9 cellular contexts compared by ENCODE assay signal in the genomic region with DNA sequence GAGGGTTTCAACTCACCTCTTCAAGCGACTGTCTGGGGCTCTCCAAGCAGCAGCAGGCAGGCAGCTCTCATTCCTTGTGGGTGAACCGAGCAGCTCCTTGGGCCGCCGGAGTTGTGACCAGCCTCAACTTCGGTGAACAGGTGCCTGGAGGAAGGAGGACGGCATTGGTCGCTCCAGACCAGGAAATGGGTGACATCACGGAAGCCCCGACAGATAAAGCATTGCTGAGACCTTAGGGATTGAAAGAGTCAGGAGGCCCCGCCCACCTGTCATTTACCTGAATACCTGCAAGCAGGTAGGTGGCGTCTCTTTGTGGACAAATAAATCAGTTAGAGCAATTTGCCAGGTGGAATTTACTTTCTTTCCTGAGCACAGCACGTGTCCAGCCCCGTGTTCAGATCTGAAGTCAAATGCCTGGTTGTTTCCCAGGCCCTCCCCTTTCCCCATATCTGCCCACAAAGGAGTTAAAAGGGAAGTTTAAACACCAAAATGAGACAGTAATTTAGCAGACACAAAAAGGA. TPM values are rescaled to one million over a fixed set of nuclear protein-coding genes. Genes with fewer than 3 reads are reported as not detected.
DNase-seq lines count a peak whose midpoint lies in the region; ATAC-seq, FAIRE-seq and TF ChIP-seq lines count a peak whose summit lies in the region.
"Had no signal": no experiment of that assay in that cellular context is flagged by ENCODE, and none has a peak within 500 bp of the region (broad histone marks: within the 10 kb centered on the region; RNA-seq: fewer than 3 reads in every experiment).

A gene (minus strand): TSS at position 115 of the 521 bp plus-strand sequence. CDS start 17,484 bp downstream, outside the sequence.

- no peaks in the 10 kb centered on the region for H3K36me3 ChIP-seq in endothelial cell of umbilical vein (ENCODE audit: control insufficient read depth in 2 of 2, extremely low read depth in 1 of 2, insufficient read depth in 2 of 2, low read length in 2 of 2)
- H3K36me3 ChIP-seq in OCI-LY7 (ENCODE audit: insufficient read depth, low read length), result no peaks in the 10 kb centered on the region

- BruUV-seq in endothelial cell of umbilical vein (replicated peaks; lab: Mats Ljungman, UMichigan) (no TSS peak), OCI-LY7 (replicated peaks; lab: Mats Ljungman, UMichigan) (no TSS peak)

- peak within 1 kb of the TSS; percentile 74 to 79 (median 78) for H3K4me3 Mint-ChIP-seq in nephron

- H3K79me2 ChIP-seq in endothelial cell of umbilical vein (ENCODE audit: control insufficient read depth, insufficient read depth, low read length) (no peaks in the 10 kb centered on the region), OCI-LY7 (ENCODE audit: insufficient read depth, low read depth, low read length) (no peaks in the 10 kb centered on the region)

- H3K4me1 Mint-ChIP-seq in nephron, result peaks cover 59% of the 10 kb centered on the region

- H3K4me2 ChIP-seq in endothelial cell of umbilical vein (ENCODE audit: insufficient read depth, low read length), result peak within 1 kb of the TSS; percentile 73
- H3K4me2 ChIP-seq in OCI-LY7 (ENCODE audit: low read length), result no peak within 1 kb of the TSS

- dilution Hi-C loops in endothelial cell of umbilical vein (cut with MboI; ENCODE audit: extremely low pct_ligation_motif_present, low sequenced_read_pairs), result no loop called here

- H3K27me3 Mint-ChIP-seq in nephron (ENCODE audit: low read depth), result no peaks in the 10 kb centered on the region

- H3K27me3 ChIP-seq in endothelial cell of umbilical vein (ENCODE audit: control insufficient read depth in 2 of 2, insufficient read depth in 2 of 2, low read length in 2 of 2), result no peaks in the 10 kb centered on the region

- no peaks in the 10 kb centered on the region for H3K36me3 Mint-ChIP-seq in nephron (ENCODE audit: low read depth)

- H3K9me3 ChIP-seq in endothelial cell of umbilical vein (replicated peaks; ENCODE audit: control insufficient read depth, insufficient read depth, low read length) (no peaks in the 10 kb centered on the region), OCI-LY7 (ENCODE audit: low read length) (no peaks in the 10 kb centered on the region)

- no peaks in the 10 kb centered on the region for H3K9me1 ChIP-seq in endothelial cell of umbilical vein (replicated peaks; ENCODE audit: control insufficient read depth, extremely low read depth, insufficient read depth, low read length)

- FAIRE-seq in endothelial cell of umbilical vein (lab: Jason Lieb, UNC) (no peak), D721Med (lab: Jason Lieb, UNC) (no peak)

- H3K9me3 Mint-ChIP-seq in nephron, result no peaks in the 10 kb centered on the region

- CTCF ChIA-PET in endothelial cell of umbilical vein (lab: Charles Lee), result interaction anchor here (1.5 to 1.7 kb wide), 2 partner anchors 10 to 17 kb away, joined by 5 read pairs; no protein-coding TSS in a partner anchor
- CTCF ChIA-PET in OCI-LY7 (lab: Charles Lee; ENCODE audit: unreplicated experiment), result no interaction called here

- H3K4me1 ChIP-seq in endothelial cell of umbilical vein (ENCODE audit: control insufficient read depth, extremely low read depth, insufficient read depth, low read length) (peaks cover 9% of the 10 kb centered on the region), OCI-LY7 (ENCODE audit: insufficient read depth, low read length, poor library complexity, severe bottlenecking) (no peaks in the 10 kb centered on the region)

- H3K9me2 ChIP-seq in OCI-LY7 (ENCODE audit: insufficient read depth, low read length), result no peaks in the 10 kb centered on the region

- peak within 1 kb of the TSS; percentile 29 for H2AFZ ChIP-seq in endothelial cell of umbilical vein (ENCODE audit: low read depth, low read length)
- no peak within 1 kb of the TSS for H2AFZ ChIP-seq in OCI-LY7 (ENCODE audit: low read length)

- H3K9ac ChIP-seq in endothelial cell of umbilical vein (replicated peaks; ENCODE audit: extremely low read depth, insufficient read depth, low read length), result no peak within 1 kb of the TSS

- ATAC-seq in GM21717 (IDR thresholded peaks at IDR 0.05; ENCODE audit: unreplicated experiment), result no peak

- POLR2A ChIA-PET in endothelial cell of umbilical vein (lab: Charles Lee), result no interaction called here
- POLR2A ChIA-PET in OCI-LY7 (lab: Charles Lee), result no interaction called here

- H3K27ac Mint-ChIP-seq in nephron, result peak within 1 kb of the TSS; percentile 91 to 96 (median 95)

- H3K27ac ChIP-seq in endothelial cell of umbilical vein (ENCODE audit: insufficient read depth, low read depth, low read length) (peak within 1 kb of the TSS; percentile 44), OCI-LY7 (ENCODE audit: low read depth, low read length, poor library complexity, severe bottlenecking) (no peak within 1 kb of the TSS)

- DNase-seq in GM12864 (ENCODE audit: low read depth) (no peak), NCI-H2081 (lab: John Stamatoyannopoulos, UW) (peak; percentile 77 to 85), endothelial cell of umbilical vein (ENCODE audit: low read depth, low spot score) (no peak), epidermal melanocyte (ENCODE audit: insufficient read length, low spot score) (no peak), OCI-LY7 (ENCODE audit: low spot score) (no peak), D721Med (ENCODE audit: insufficient read length, low spot score) (no peak)

- no peaks in the 10 kb centered on the region for H4K20me1 ChIP-seq in endothelial cell of umbilical vein (replicated peaks; ENCODE audit: control insufficient read depth, extremely low read depth, insufficient read depth, low read length)
- no peaks in the 10 kb centered on the region for H4K20me1 ChIP-seq in OCI-LY7 (ENCODE audit: insufficient read depth, low read length)

- intact Hi-C loops in endothelial cell of umbilical vein (cut with micrococcal nuclease) (no loop called here), OCI-LY7 (cut with micrococcal nuclease; ENCODE audit: unreplicated experiment) (no loop called here)

- TF ChIP-seq POLR2A in endothelial cell of umbilical vein (IDR thresholded peaks at IDR 0.05; ENCODE audit: low read depth, low read length), result no peak

- no peak for TF ChIP-seq CTCF in GM12864 (IDR thresholded peaks at IDR 0.05; ENCODE audit: low read depth, low read length, missing control alignments)
- TF ChIP-seq CTCF in endothelial cell of umbilical vein (IDR thresholded peaks at IDR 0.05; ENCODE audit: extremely low read depth in 1 of 2, insufficient read depth in 1 of 2, low read depth in 1 of 2, low read length in 2 of 2), result no peak
- TF ChIP-seq CTCF in nephron (IDR thresholded peaks at IDR 0.05; ENCODE audit: unreplicated experiment in 3 of 3), result no peak
- no peak for TF ChIP-seq CTCF in OCI-LY7 (conservative IDR thresholded peaks at IDR 0.05; ENCODE audit: low read length)
- TF ChIP-seq CTCF in D721Med (IDR thresholded peaks at IDR 0.05; ENCODE audit: insufficient read depth, missing control alignments), result no peak

- peak within 1 kb of the TSS; percentile 8; the same call in 1 of the 2 replicates for H3K4me3 ChIP-seq in GM12864 (ENCODE audit: low read depth, low read length)
- no peak within 1 kb of the TSS for H3K4me3 ChIP-seq in endothelial cell of umbilical vein (replicated peaks in 1 of 3; ENCODE audit: insufficient read depth in 1 of 3, low read depth in 1 of 3, low read length in 3 of 3)
- H3K4me3 ChIP-seq in OCI-LY7 (ENCODE audit: low read depth, low read length, poor library complexity, severe bottlenecking), result no peak within 1 kb of the TSS

TF ChIP-seq in endothelial cell of umbilical vein, 7 proteins besides CTCF, POLR2A, EP300 and RAD21:
- no peak for TF ChIP-seq EZH2 (IDR thresholded peaks at IDR 0.05; ENCODE audit: borderline replicate concordance, low read depth, low read length, severe bottlenecking)
- TF ChIP-seq MYC (IDR thresholded peaks at IDR 0.05; ENCODE audit: low read depth, low read length), result no peak
- no peak for TF ChIP-seq GATA2 (IDR thresholded peaks at IDR 0.05; ENCODE audit: insufficient read depth, insufficient read length, low read depth, low read length)
- TF ChIP-seq, protein P1, sequence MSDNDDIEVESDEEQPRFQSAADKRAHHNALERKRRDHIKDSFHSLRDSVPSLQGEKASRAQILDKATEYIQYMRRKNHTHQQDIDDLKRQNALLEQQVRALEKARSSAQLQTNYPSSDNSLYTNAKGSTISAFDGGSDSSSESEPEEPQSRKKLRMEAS (IDR thresholded peaks at IDR 0.05; ENCODE audit: insufficient read depth, insufficient read length), result no peak
- no peak for TF ChIP-seq POLR2AphosphoS5 (IDR thresholded peaks at IDR 0.05; ENCODE audit: insufficient read depth, low read depth, low read length)
- TF ChIP-seq JUN (IDR thresholded peaks at IDR 0.05; ENCODE audit: borderline replicate concordance, insufficient read depth, insufficient read length, low read depth), result no peak
- TF ChIP-seq FOS (IDR thresholded peaks at IDR 0.05; ENCODE audit: borderline replicate concordance, insufficient read depth, low read length), result no peak

RNA-seq across cellular contexts. Expression of the gene that starts here (rescaled TPM):
- total RNA-seq in endothelial cell of umbilical vein (1.3 and 1.9 TPM in 2 replicates), OCI-LY7 (2022) (not detected in 2 replicates)
- polyA plus RNA-seq in endothelial cell of umbilical vein, result 0.49 and 0.72 TPM in 2 replicates
- polyA plus RNA-seq in endothelial cell of umbilical vein (2011; cell fraction: cytosol; rRNA removed), result 0.58 and 0.72 TPM in 2 replicates
- 0.54 and 0.94 TPM in 2 replicates for polyA plus RNA-seq in endothelial cell of umbilical vein (2011; cell fraction: nucleus; rRNA removed)
- polyA plus RNA-seq in endothelial cell of umbilical vein (2012), result 1.5 and 2.0 TPM in 2 replicates
- 1.00 and 2.2 TPM in 2 replicates for polyA minus RNA-seq in endothelial cell of umbilical vein
- not detected for polyA minus RNA-seq in endothelial cell of umbilical vein (2011; cell fraction: cytosol; rRNA and poly(A)+ RNA removed)
- 1.1 and 2.0 TPM in 2 replicates for polyA minus RNA-seq in endothelial cell of umbilical vein (2011; cell fraction: nucleus; rRNA and poly(A)+ RNA removed)
- not detected in 2 replicates for total RNA-seq in OCI-LY7 (2014; rRNA removed; shearing (Covaris generic))
- total RNA-seq: mononuclear cell had no signal

Comparison
In these comparisons a context has a peak if more than half of its experiments do, and no peak if none do; other contexts are left out.
1. DNase-seq: peak in NCI-H2081 (2 of 2); none in GM12864 (single experiment), endothelial cell of umbilical vein (single experiment), epidermal melanocyte (single experiment), OCI-LY7 (single experiment) and D721Med (single experiment).